Comparison of ENCODE assay signal across 1 cellular context in the genomic region with DNA sequence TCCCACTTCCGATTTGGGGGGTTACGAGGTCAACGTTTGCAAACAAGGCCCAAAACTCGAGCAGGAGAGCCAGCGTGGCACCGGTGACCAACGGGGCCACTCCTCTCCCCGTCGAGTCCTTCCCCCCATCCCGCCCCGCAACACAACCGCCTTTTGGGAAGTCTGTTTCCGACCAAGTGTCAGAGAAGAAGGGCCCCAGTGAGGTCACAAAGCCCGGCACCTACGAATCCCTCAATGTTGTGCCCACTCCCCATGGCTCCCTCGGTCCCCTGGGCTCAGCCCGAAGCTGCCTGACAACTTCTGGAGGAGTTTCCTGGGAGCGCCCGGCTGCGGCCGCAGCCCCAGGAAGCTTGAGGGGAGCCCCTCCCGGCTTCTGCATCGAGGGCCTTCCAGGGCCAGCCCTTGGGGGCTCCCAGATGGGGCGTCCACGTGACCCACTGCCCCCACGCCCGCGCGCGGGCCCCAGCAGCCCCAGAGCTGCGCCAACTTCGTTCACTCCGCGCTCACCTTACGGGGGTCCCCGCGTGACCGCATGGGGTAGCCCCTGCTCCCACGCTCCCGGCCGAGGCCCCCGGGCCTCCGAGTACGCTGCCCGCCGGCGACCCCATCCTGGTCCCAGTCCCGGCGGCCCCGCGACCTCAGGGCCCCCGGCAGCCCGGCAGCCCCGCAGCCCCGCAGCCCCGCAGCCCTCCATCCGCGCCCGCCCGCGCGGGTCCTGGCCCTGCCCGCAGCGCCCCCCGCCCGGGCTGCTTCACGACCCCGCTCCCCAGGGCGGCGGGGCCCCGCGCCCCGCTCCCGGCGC.
TF ChIP-seq lines count a peak whose summit lies in the region.

No MANE protein-coding gene starts in this region.

TF ChIP-seq in HepG2, 621 proteins besides CTCF, POLR2A, EP300 and RAD21 (continued from another document and continues in another):
- TF ChIP-seq, protein P1, sequence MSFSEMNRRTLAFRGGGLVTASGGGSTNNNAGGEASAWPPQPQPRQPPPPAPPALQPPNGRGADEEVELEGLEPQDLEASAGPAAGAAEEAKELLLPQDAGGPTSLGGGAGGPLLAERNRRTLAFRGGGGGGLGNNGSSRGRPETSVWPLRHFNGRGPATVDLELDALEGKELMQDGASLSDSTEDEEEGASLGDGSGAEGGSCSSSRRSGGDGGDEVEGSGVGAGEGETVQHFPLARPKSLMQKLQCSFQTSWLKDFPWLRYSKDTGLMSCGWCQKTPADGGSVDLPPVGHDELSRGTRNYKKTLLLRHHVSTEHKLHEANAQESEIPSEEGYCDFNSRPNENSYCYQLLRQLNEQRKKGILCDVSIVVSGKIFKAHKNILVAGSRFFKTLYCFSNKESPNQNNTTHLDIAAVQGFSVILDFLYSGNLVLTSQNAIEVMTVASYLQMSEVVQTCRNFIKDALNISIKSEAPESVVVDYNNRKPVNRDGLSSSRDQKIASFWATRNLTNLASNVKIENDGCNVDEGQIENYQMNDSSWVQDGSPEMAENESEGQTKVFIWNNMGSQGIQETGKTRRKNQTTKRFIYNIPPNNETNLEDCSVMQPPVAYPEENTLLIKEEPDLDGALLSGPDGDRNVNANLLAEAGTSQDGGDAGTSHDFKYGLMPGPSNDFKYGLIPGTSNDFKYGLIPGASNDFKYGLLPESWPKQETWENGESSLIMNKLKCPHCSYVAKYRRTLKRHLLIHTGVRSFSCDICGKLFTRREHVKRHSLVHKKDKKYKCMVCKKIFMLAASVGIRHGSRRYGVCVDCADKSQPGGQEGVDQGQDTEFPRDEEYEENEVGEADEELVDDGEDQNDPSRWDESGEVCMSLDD (CRISPR knock-in tag; IDR thresholded peaks at IDR 0.05; ENCODE audit: borderline replicate concordance): no peak
- TF ChIP-seq, protein P2, sequence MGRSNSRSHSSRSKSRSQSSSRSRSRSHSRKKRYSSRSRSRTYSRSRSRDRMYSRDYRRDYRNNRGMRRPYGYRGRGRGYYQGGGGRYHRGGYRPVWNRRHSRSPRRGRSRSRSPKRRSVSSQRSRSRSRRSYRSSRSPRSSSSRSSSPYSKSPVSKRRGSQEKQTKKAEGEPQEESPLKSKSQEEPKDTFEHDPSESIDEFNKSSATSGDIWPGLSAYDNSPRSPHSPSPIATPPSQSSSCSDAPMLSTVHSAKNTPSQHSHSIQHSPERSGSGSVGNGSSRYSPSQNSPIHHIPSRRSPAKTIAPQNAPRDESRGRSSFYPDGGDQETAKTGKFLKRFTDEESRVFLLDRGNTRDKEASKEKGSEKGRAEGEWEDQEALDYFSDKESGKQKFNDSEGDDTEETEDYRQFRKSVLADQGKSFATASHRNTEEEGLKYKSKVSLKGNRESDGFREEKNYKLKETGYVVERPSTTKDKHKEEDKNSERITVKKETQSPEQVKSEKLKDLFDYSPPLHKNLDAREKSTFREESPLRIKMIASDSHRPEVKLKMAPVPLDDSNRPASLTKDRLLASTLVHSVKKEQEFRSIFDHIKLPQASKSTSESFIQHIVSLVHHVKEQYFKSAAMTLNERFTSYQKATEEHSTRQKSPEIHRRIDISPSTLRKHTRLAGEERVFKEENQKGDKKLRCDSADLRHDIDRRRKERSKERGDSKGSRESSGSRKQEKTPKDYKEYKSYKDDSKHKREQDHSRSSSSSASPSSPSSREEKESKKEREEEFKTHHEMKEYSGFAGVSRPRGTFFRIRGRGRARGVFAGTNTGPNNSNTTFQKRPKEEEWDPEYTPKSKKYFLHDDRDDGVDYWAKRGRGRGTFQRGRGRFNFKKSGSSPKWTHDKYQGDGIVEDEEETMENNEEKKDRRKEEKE (IDR thresholded peaks at IDR 0.05): no peak
- no peak for TF ChIP-seq NCOR1 (IDR thresholded peaks at IDR 0.05; ENCODE audit: borderline replicate concordance, low read length)
- TF ChIP-seq, protein P3, sequence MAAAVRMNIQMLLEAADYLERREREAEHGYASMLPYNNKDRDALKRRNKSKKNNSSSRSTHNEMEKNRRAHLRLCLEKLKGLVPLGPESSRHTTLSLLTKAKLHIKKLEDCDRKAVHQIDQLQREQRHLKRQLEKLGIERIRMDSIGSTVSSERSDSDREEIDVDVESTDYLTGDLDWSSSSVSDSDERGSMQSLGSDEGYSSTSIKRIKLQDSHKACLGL (CRISPR knock-in tag; IDR thresholded peaks at IDR 0.05): peak; percentile 46; the same call in 1 of the 2 replicates
- TF ChIP-seq NR2F2 (IDR thresholded peaks at IDR 0.05; ENCODE audit: borderline replicate concordance, low read depth): 0 out of 2 replicates have a peak, but pooled peaks have one; percentile 1
- TF ChIP-seq NFE2 (CRISPR knock-in tag; IDR thresholded peaks at IDR 0.05): no peak
- TF ChIP-seq, protein P4, sequence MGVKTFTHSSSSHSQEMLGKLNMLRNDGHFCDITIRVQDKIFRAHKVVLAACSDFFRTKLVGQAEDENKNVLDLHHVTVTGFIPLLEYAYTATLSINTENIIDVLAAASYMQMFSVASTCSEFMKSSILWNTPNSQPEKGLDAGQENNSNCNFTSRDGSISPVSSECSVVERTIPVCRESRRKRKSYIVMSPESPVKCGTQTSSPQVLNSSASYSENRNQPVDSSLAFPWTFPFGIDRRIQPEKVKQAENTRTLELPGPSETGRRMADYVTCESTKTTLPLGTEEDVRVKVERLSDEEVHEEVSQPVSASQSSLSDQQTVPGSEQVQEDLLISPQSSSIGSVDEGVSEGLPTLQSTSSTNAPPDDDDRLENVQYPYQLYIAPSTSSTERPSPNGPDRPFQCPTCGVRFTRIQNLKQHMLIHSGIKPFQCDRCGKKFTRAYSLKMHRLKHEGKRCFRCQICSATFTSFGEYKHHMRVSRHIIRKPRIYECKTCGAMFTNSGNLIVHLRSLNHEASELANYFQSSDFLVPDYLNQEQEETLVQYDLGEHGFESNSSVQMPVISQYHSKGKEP (CRISPR knock-in tag; IDR thresholded peaks at IDR 0.05): no peak
- peak; percentile 33; the same call in 1 of the 2 replicates for TF ChIP-seq GABPB1 (CRISPR knock-in tag; IDR thresholded peaks at IDR 0.05)
- peak; percentile 4; the same call in 1 of the 2 replicates for TF ChIP-seq TBX2 (CRISPR knock-in tag; IDR thresholded peaks at IDR 0.05; ENCODE audit: borderline replicate concordance)
- TF ChIP-seq, protein P5, sequence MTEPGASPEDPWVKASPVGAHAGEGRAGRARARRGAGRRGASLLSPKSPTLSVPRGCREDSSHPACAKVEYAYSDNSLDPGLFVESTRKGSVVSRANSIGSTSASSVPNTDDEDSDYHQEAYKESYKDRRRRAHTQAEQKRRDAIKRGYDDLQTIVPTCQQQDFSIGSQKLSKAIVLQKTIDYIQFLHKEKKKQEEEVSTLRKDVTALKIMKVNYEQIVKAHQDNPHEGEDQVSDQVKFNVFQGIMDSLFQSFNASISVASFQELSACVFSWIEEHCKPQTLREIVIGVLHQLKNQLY (CRISPR knock-in tag; IDR thresholded peaks at IDR 0.05): no peak
- 0 out of 2 replicates have a peak, but pooled peaks have one; percentile 2 for TF ChIP-seq CREM (IDR thresholded peaks at IDR 0.05)
- TF ChIP-seq CREM (CRISPR knock-in tag; IDR thresholded peaks at IDR 0.05): no peak
- TF ChIP-seq ZNF605 (CRISPR knock-in tag; IDR thresholded peaks at IDR 0.05): no peak
- no peak for TF ChIP-seq SALL2 (CRISPR knock-in tag; IDR thresholded peaks at IDR 0.05)
- no peak for TF ChIP-seq ZNF878 (CRISPR knock-in tag; IDR thresholded peaks at IDR 0.05)
- no peak for TF ChIP-seq ARHGAP35 (CRISPR knock-in tag; IDR thresholded peaks at IDR 0.05; ENCODE audit: borderline replicate concordance)
- TF ChIP-seq ZNF282 (IDR thresholded peaks at IDR 0.05; ENCODE audit: partially characterized antibody): no peak
- no peak for TF ChIP-seq CC2D1A (CRISPR knock-in tag; IDR thresholded peaks at IDR 0.05)
- TF ChIP-seq, protein P6, sequence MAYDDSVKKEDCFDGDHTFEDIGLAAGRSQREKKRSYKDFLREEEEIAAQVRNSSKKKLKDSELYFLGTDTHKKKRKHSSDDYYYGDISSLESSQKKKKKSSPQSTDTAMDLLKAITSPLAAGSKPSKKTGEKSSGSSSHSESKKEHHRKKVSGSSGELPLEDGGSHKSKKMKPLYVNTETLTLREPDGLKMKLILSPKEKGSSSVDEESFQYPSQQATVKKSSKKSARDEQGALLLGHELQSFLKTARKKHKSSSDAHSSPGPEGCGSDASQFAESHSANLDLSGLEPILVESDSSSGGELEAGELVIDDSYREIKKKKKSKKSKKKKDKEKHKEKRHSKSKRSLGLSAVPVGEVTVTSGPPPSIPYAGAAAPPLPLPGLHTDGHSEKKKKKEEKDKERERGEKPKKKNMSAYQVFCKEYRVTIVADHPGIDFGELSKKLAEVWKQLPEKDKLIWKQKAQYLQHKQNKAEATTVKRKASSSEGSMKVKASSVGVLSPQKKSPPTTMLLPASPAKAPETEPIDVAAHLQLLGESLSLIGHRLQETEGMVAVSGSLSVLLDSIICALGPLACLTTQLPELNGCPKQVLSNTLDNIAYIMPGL (CRISPR knock-in tag; IDR thresholded peaks at IDR 0.05; ENCODE audit: borderline replicate concordance in 1 of 2, low read depth in 1 of 2): peak in 1 of 2 experiments; percentile 14; a peak in 2 of 4 replicates
- TF ChIP-seq ZBTB38 (CRISPR knock-in tag; IDR thresholded peaks at IDR 0.05): no peak
- TF ChIP-seq, protein P7, sequence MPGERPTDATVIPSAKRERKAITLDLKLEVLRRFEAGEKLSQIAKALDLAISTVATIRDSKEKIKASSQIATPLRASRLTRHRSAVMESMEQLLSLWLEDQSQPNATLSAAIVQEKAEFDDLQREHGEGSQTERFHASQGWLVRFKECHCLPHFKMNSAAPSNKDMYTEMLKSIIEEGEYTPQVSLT (CRISPR knock-in tag; IDR thresholded peaks at IDR 0.05; ENCODE audit: borderline replicate concordance, low read depth): no peak
- no peak for TF ChIP-seq ZNF224 (CRISPR knock-in tag; IDR thresholded peaks at IDR 0.05)
- TF ChIP-seq ZNF781 (CRISPR knock-in tag; IDR thresholded peaks at IDR 0.05; ENCODE audit: borderline replicate concordance, not compliant biosample characterization): no peak
- no peak for TF ChIP-seq SKI (IDR thresholded peaks at IDR 0.05; ENCODE audit: partially characterized antibody)
- TF ChIP-seq PCBP1 (IDR thresholded peaks at IDR 0.05; ENCODE audit: borderline replicate concordance, low read depth, low read length): no peak
- TF ChIP-seq ZFP37 (CRISPR knock-in tag; IDR thresholded peaks at IDR 0.05; ENCODE audit: borderline replicate concordance): no peak
- TF ChIP-seq MAZ (IDR thresholded peaks at IDR 0.05; ENCODE audit: borderline replicate concordance, low read depth, low read length): no peak
- no peak for TF ChIP-seq MAZ (CRISPR knock-in tag; IDR thresholded peaks at IDR 0.05; ENCODE audit: low read depth)
- TF ChIP-seq KLF6 (CRISPR knock-in tag; IDR thresholded peaks at IDR 0.05): no peak
- no peak for TF ChIP-seq ZNF766 (CRISPR knock-in tag; IDR thresholded peaks at IDR 0.05; ENCODE audit: borderline replicate concordance)
- no peak for TF ChIP-seq ZBTB42 (CRISPR knock-in tag; IDR thresholded peaks at IDR 0.05)
- TF ChIP-seq ASH2L (IDR thresholded peaks at IDR 0.05; ENCODE audit: insufficient read length, low read depth, low read length): peak; percentile 48
- TF ChIP-seq, protein P8, sequence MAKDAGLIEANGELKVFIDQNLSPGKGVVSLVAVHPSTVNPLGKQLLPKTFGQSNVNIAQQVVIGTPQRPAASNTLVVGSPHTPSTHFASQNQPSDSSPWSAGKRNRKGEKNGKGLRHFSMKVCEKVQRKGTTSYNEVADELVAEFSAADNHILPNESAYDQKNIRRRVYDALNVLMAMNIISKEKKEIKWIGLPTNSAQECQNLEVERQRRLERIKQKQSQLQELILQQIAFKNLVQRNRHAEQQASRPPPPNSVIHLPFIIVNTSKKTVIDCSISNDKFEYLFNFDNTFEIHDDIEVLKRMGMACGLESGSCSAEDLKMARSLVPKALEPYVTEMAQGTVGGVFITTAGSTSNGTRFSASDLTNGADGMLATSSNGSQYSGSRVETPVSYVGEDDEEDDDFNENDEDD (CRISPR knock-in tag; IDR thresholded peaks at IDR 0.05; ENCODE audit: borderline replicate concordance): 0 out of 2 replicates have a peak, but pooled peaks have one; percentile 8
- TF ChIP-seq ZKSCAN8 (CRISPR knock-in tag; IDR thresholded peaks at IDR 0.05; ENCODE audit: borderline replicate concordance): no peak
- peak; percentile 63; the same call in 1 of the 2 replicates for TF ChIP-seq ZNF777 (CRISPR knock-in tag; IDR thresholded peaks at IDR 0.05)
- TF ChIP-seq MTA1 (CRISPR knock-in tag; IDR thresholded peaks at IDR 0.05; ENCODE audit: borderline replicate concordance): no peak
- no peak for TF ChIP-seq KAT2B (IDR thresholded peaks at IDR 0.05; ENCODE audit: borderline replicate concordance, low read depth, low read length)
- no peak for TF ChIP-seq ZNF839 (CRISPR knock-in tag; IDR thresholded peaks at IDR 0.05; ENCODE audit: borderline replicate concordance)
- no peak for TF ChIP-seq SMARCE1 (IDR thresholded peaks at IDR 0.05; ENCODE audit: borderline replicate concordance)
- no peak for TF ChIP-seq SMC3 (IDR thresholded peaks at IDR 0.05; ENCODE audit: low read length)
- no peak for TF ChIP-seq ZNF780A (CRISPR knock-in tag; IDR thresholded peaks at IDR 0.05)
- TF ChIP-seq, protein P9, sequence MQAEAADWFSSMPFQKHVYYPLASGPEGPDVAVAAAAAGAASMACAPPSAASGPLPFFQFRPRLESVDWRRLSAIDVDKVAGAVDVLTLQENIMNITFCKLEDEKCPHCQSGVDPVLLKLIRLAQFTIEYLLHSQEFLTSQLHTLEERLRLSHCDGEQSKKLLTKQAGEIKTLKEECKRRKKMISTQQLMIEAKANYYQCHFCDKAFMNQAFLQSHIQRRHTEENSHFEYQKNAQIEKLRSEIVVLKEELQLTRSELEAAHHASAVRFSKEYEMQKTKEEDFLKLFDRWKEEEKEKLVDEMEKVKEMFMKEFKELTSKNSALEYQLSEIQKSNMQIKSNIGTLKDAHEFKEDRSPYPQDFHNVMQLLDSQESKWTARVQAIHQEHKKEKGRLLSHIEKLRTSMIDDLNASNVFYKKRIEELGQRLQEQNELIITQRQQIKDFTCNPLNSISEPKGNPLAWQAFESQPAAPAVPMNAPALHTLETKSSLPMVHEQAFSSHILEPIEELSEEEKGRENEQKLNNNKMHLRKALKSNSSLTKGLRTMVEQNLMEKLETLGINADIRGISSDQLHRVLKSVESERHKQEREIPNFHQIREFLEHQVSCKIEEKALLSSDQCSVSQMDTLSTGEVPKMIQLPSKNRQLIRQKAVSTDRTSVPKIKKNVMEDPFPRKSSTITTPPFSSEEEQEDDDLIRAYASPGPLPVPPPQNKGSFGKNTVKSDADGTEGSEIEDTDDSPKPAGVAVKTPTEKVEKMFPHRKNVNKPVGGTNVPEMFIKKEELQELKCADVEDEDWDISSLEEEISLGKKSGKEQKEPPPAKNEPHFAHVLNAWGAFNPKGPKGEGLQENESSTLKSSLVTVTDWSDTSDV (CRISPR knock-in tag; IDR thresholded peaks at IDR 0.05): no peak
- TF ChIP-seq KLF16 (CRISPR knock-in tag; IDR thresholded peaks at IDR 0.05): 0 out of 4 replicates have a peak, but pooled peaks of 1 of the 2 experiments have one; percentile 12
- TF ChIP-seq CBFB (CRISPR knock-in tag; IDR thresholded peaks at IDR 0.05): no peak
- no peak for TF ChIP-seq ZNF329 (CRISPR knock-in tag; IDR thresholded peaks at IDR 0.05; ENCODE audit: low read depth)
- no peak for TF ChIP-seq NRL (CRISPR knock-in tag; IDR thresholded peaks at IDR 0.05; ENCODE audit: borderline replicate concordance)
- no peak for TF ChIP-seq FOXA1 (IDR thresholded peaks at IDR 0.05)
- TF ChIP-seq FOXA1 (CRISPR knock-in tag; IDR thresholded peaks at IDR 0.05): no peak
- TF ChIP-seq RBM22 (optimal IDR thresholded peaks at IDR 0.05; ENCODE audit: low read length): no peak
- TF ChIP-seq ELF3 (CRISPR knock-in tag; IDR thresholded peaks at IDR 0.05): no peak; the same call in 1 of the 2 replicates
- TF ChIP-seq ZNF382 (CRISPR knock-in tag; IDR thresholded peaks at IDR 0.05; ENCODE audit: borderline replicate concordance): no peak
- TF ChIP-seq ZFP36L2 (CRISPR knock-in tag; IDR thresholded peaks at IDR 0.05): no peak
- TF ChIP-seq ZNF7 (CRISPR knock-in tag; IDR thresholded peaks at IDR 0.05): no peak
- TF ChIP-seq ZNF253 (CRISPR knock-in tag; IDR thresholded peaks at IDR 0.05; ENCODE audit: borderline replicate concordance): 0 out of 2 replicates have a peak, but pooled peaks have one; percentile 23
